Comparison of ENCODE assay signal across 17 cellular contexts in the genomic region with DNA sequence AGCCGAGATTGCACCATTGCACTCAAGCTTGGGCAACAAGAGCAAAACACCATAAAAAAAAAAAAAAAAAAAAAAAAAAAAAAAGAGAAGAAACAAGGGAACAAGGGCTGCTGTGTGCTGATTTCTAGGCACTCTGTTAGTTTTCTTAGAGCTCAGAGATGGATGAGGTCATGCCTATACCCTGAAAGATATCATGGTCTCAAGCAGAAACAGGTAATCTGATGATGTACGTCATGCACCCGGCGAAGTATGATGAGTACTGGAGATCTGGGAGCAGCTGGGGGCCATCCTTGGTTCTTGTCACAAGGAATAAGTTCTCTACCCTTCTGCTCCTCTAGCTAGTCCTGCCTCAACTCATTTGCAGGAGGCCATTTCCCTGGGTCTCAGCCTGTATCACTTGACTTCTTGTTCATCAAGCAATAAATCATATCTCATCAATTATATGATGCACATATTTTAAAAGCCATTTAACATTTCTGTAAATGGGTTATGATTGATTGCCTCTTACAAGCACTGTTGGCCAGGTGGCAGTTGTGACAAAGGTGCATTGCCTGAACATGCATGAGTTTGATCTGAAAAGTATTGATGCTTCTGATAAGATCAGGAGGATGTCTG.
A peak's percentile ranks its signal among the peaks of the same experiment; 100 is the strongest.
DNase-seq lines count a peak whose midpoint lies in the region; TF ChIP-seq lines count a peak whose summit lies in the region.
"Had no signal": no experiment of that assay in that cellular context is flagged by ENCODE, and none has a peak within 500 bp of the region (broad histone marks: within the 10 kb centered on the region; RNA-seq: fewer than 3 reads in every experiment).

No MANE protein-coding gene starts in this region.

- H3K27me3 ChIP-seq in esophagus muscularis mucosa = no peaks in the 10 kb centered on the region
- H3K27me3 ChIP-seq: BLaER1 treated with 17β-estradiol and CSF1 and Interleukin-3, amounts not matched to agents 10 nM and 100 nM had no signal

- 95% methylated on average over 4 of the region's 4 CpGs for WGBS in esophagus muscularis mucosa

- H3K4me1 ChIP-seq in esophagus muscularis mucosa = no peaks in the 10 kb centered on the region
- H3K4me1 ChIP-seq: A549; BLaER1 treated with 17β-estradiol and CSF1 and Interleukin-3, amounts not matched to agents 10 nM and 100 nM; Caco-2 had no signal

- TF ChIP-seq POLR2A in esophagus muscularis mucosa (IDR thresholded peaks at IDR 0.05; ENCODE audit: low read depth) = no peak

- intact Hi-C loops in esophagus muscularis mucosa (cut with DNase I) = no loop called here

- TF ChIP-seq CTCF in esophagus muscularis mucosa (IDR thresholded peaks at IDR 0.05) = no peak

- no peak overlapping the region for H3K4me3 ChIP-seq in esophagus muscularis mucosa
- H3K4me3 ChIP-seq: A549; BLaER1 treated with 17β-estradiol and CSF1 and Interleukin-3, amounts not matched to agents 10 nM and 100 nM had no signal

- DNase-seq in NCI-H1105 (lab: John Stamatoyannopoulos, UW) (peak; percentile 24), NCI-H1105 treated with DMSO at 0.1 percent for 48 hours (lab: John Stamatoyannopoulos, UW) (peak; percentile 64), NCI-H1417 treated with DMSO at 0.1 percent for 48 hours (lab: John Stamatoyannopoulos, UW) (peak; percentile 24), esophagus muscularis mucosa (ENCODE audit: extremely low spot score) (peak; percentile 68), islet precursor cell (no peak), HPDE6-E6E7 (ENCODE audit: extremely low spot score) (no peak), 8988T (no peak)
- DNase-seq: AML-193; Caco-2; Calu3; CD4-positive, alpha-beta T cell; CD8-positive, alpha-beta T cell; DMS79 treated with DMSO at 0.1 percent for 48 hours; GF-D8 had no signal

- no peaks in the 10 kb centered on the region for H3K9me3 ChIP-seq in esophagus muscularis mucosa
- H3K9me3 ChIP-seq: A549; BLaER1 treated with 17β-estradiol and CSF1 and Interleukin-3, amounts not matched to agents 10 nM and 100 nM had no signal

- no peaks in the 10 kb centered on the region for H3K36me3 ChIP-seq in esophagus muscularis mucosa
- H3K36me3 ChIP-seq: BLaER1 treated with 17β-estradiol and CSF1 and Interleukin-3, amounts not matched to agents 10 nM and 100 nM had no signal

- no peak overlapping the region for H3K27ac ChIP-seq in esophagus muscularis mucosa (replicated peaks in 1 of 4)
- H3K27ac ChIP-seq: A549; BLaER1 treated with 17β-estradiol and CSF1 and Interleukin-3, amounts not matched to agents 10 nM and 100 nM; C4-2B had no signal

- no peak for TF ChIP-seq EP300 in esophagus muscularis mucosa (IDR thresholded peaks at IDR 0.05)

Comparison
In these comparisons a context has a peak if more than half of its experiments do, and no peak if none do; other contexts are left out.
1. DNase-seq: peak in NCI-H1105 (single experiment), NCI-H1105 treated with DMSO at 0.1 percent for 48 hours (single experiment), NCI-H1417 treated with DMSO at 0.1 percent for 48 hours (single experiment) and esophagus muscularis mucosa (single experiment); none in islet precursor cell (single experiment), HPDE6-E6E7 (single experiment) and 8988T (single experiment).